8 cellular contexts compared by ENCODE assay signal in genomic region chr1:147892731-147893214, GRCh38. TPM values are rescaled to one million over a fixed set of nuclear protein-coding genes. Genes with fewer than 3 reads are reported as not detected.
A peak's percentile ranks its signal among the peaks of the same experiment; 100 is the strongest.
DNase-seq lines count a peak whose midpoint lies in the region; ATAC-seq and TF ChIP-seq lines count a peak whose summit lies in the region.

No MANE protein-coding gene starts in this region.

- no peak overlapping the region for H3K27ac ChIP-seq in right lobe of liver
- no peak overlapping the region for H3K27ac ChIP-seq in tibial artery

- H3K27me3 ChIP-seq in right lobe of liver (no peaks in the 10 kb centered on the region), tibial artery (no peaks in the 10 kb centered on the region)

- intact Hi-C loops in right lobe of liver (cut with DNase I) (no loop called here), tibial artery (cut with DNase I; ENCODE audit: low total_unique reads) (loop anchor here (2.0 kb wide), 1 partner anchor 168 kb away; no protein-coding TSS in a partner anchor)

- WGBS in right lobe of liver (ENCODE audit: insufficient coverage, low coverage, low lambda C conversion rate, missing lambda C conversion rate), result 0% methylated on average over 1 of the region's 1 CpG

- peak; percentile 16 for DNase-seq in NOMO-1 treated with DMSO at 0.1 percent for 48 hours (lab: John Stamatoyannopoulos, UW; ENCODE audit: unreplicated experiment)
- no peak for DNase-seq in NOMO-1 treated with dmso at 0.1 percent for 144 hours (lab: John Stamatoyannopoulos, UW; ENCODE audit: unreplicated experiment)
- peak; percentile 46 for DNase-seq in LHCN-M2 (ENCODE audit: low read depth)
- DNase-seq in SHP77 treated with DMSO at 0.1 percent for 48 hours (lab: John Stamatoyannopoulos, UW), result peak; percentile 49
- peak; percentile 64 for DNase-seq in dedifferentiated amniotic fluid mesenchymal stem cell (ENCODE audit: extremely low spot score)
- no peak for DNase-seq in right lobe of liver
- DNase-seq in tibial artery, result no peak

- peak; percentile 60 to 77 (median 72) for ATAC-seq in right lobe of liver
- ATAC-seq in GM21423 (IDR thresholded peaks at IDR 0.05; ENCODE audit: unreplicated experiment), result no peak

- TF ChIP-seq CTCF in right lobe of liver (IDR thresholded peaks at IDR 0.05) (peak; percentile 94 to 97 (median 96)), tibial artery (IDR thresholded peaks at IDR 0.05) (peak; percentile 93 to 95)

- TF ChIP-seq POLR2A in right lobe of liver (IDR thresholded peaks at IDR 0.05), result no peak

- no peaks in the 10 kb centered on the region for H3K9me3 ChIP-seq in right lobe of liver
- no peaks in the 10 kb centered on the region for H3K9me3 ChIP-seq in tibial artery

- H3K4me1 ChIP-seq in right lobe of liver, result peaks cover 0 to 7% (median 0%) of the 10 kb centered on the region in 4 donors
- H3K4me1 ChIP-seq in tibial artery, result peaks cover 0 to 14% (median 4%) of the 10 kb centered on the region in 4 donors

- H3K4me3 ChIP-seq in right lobe of liver (no peak overlapping the region), tibial artery (no peak overlapping the region)

- H3K36me3 ChIP-seq in right lobe of liver (no peaks in the 10 kb centered on the region), tibial artery (no peaks in the 10 kb centered on the region)

RNA-seq across cellular contexts. Expression of gene GJA8, which starts 9.8 kb away (rescaled TPM):
- total RNA-seq in LHCN-M2 (2014; rRNA removed) (not detected in 2 replicates), right lobe of liver (not detected)
- not detected for polyA plus RNA-seq in LHCN-M2 (2012)

RNA-seq across cellular contexts. Expression of gene GPR89B, which starts 35.4 kb away (rescaled TPM):
- 13.2 and 16.3 TPM in 2 replicates for total RNA-seq in LHCN-M2 (2014; rRNA removed)
- polyA plus RNA-seq in LHCN-M2 (2012), result 6.2 TPM
- total RNA-seq in right lobe of liver, result 10 to 100 TPM in 3 of 6 experiments, 1 to 10 TPM in 3; 5.7 to 15.7 (median 8.7) TPM

Comparison
In these comparisons a context has a peak if more than half of its experiments do, and no peak if none do; other contexts are left out.
1. DNase-seq: peak in NOMO-1 treated with DMSO at 0.1 percent for 48 hours (single experiment), LHCN-M2 (single experiment), SHP77 treated with DMSO at 0.1 percent for 48 hours (single experiment) and dedifferentiated amniotic fluid mesenchymal stem cell (single experiment); none in NOMO-1 treated with dmso at 0.1 percent for 144 hours (single experiment), right lobe of liver (0 of 3) and tibial artery (0 of 2).